ENCODE assay signal across 20 cellular contexts in genomic region chr7:828793-829561, GRCh38. TPM values are rescaled to one million over a fixed set of nuclear protein-coding genes. Genes with fewer than 3 reads are reported as not detected.
DNase-seq lines count a peak whose midpoint lies in the region; ATAC-seq, FAIRE-seq and TF ChIP-seq lines count a peak whose summit lies in the region.
"Had no signal": no experiment of that assay in that cellular context is flagged by ENCODE, and none has a peak within 500 bp of the region (broad histone marks: within the 10 kb centered on the region; RNA-seq: fewer than 3 reads in every experiment).

No MANE protein-coding gene starts in this region.

- no peak overlapping the region for H3K4me3 ChIP-seq in BLaER1
- H3K4me3 ChIP-seq in H1 (ENCODE audit: extremely low read depth in 1 of 4, insufficient read depth in 2 of 4, low read depth in 3 of 4, low read length in 4 of 4), result no peak overlapping the region
- H3K4me3 ChIP-seq in psoas muscle, result peak overlapping the region; percentile 12
- no peak overlapping the region for H3K4me3 ChIP-seq in tibial nerve
- H3K4me3 ChIP-seq: lung, SJCRH30 had no signal

- H3T11ph ChIP-seq in H9 (ENCODE audit: low read length), result no peak overlapping the region

- no peak overlapping the region for H2BK5ac ChIP-seq in H9 (ENCODE audit: insufficient read length, low read length)
- H2BK5ac ChIP-seq in H1 (ENCODE audit: low read depth, low read length), result 0 out of 2 replicates have a peak overlapping the region, but pooled peaks have one; percentile 24

- H3K14ac ChIP-seq in H9 (ENCODE audit: insufficient read depth, low read length) (no peak overlapping the region), H1 (ENCODE audit: insufficient read length) (no peak overlapping the region)

- peaks cover 38% of the 10 kb centered on the region for H3K36me3 ChIP-seq in BLaER1
- H3K36me3 ChIP-seq in H1 (ENCODE audit: control insufficient read depth in 2 of 4, insufficient read depth in 4 of 4, low read length in 3 of 4), result no peaks in the 10 kb centered on the region
- H3K36me3 ChIP-seq in psoas muscle (ENCODE audit: insufficient read depth in 1 of 2, low read depth in 1 of 2), result peaks cover 0 to 8% of the 10 kb centered on the region in 2 donors
- peaks cover 0 to 5% (median 0%) of the 10 kb centered on the region in 3 donors for H3K36me3 ChIP-seq in tibial nerve

- H3K27me3 ChIP-seq in BLaER1, result no peaks in the 10 kb centered on the region
- no peaks in the 10 kb centered on the region for H3K27me3 ChIP-seq in H9 (ENCODE audit: insufficient read depth, low read length)
- no peaks in the 10 kb centered on the region for H3K27me3 ChIP-seq in H1 (replicated peaks in 1 of 4; ENCODE audit: control insufficient read depth in 3 of 4, extremely low read depth in 1 of 4, insufficient read depth in 3 of 4, low read length in 3 of 4)
- no peaks in the 10 kb centered on the region for H3K27me3 ChIP-seq in psoas muscle (ENCODE audit: insufficient read depth in 3 of 3, low read length in 2 of 3)
- H3K27me3 ChIP-seq in tibial nerve, result no peaks in the 10 kb centered on the region
- H3K27me3 ChIP-seq: SJCRH30 had no signal

- H3K23ac ChIP-seq in H9 (ENCODE audit: insufficient read length, low read depth, low read length) (no peak overlapping the region), H1 (ENCODE audit: insufficient read length) (no peak overlapping the region)

- DNase-seq in H9 (no peak), H1 (ENCODE audit: low read depth in 1 of 2, low spot score in 2 of 2) (no peak), psoas muscle (peak in 1 of 2 donors; percentile 74), tibial nerve (ENCODE audit: low spot score in 2 of 2) (no peak)
- DNase-seq in stimulated activated naive CD4-positive, alpha-beta T cell treated with Interleukin-2 at 50 U/mL for 16 hours (lab: John Stamatoyannopoulos, UW), result no peak
- DNase-seq in activated CD4-positive, alpha-beta T cell treated with anti-CD3 and anti-CD28 coated beads for 4 hours, result no peak
- DNase-seq: activated CD4-positive, alpha-beta T cell treated with anti-CD3 and anti-CD28 coated beads, Interleukin-2, amount 50 U/mL, for 4 hours; activated gamma-delta T cell treated with Interleukin-2 at 50 U/mL for 16 hours; activated T-cell treated with anti-CD3 and anti-CD28 coated beads for 4 hours; cerebellar nuclear complex; effector CD4-positive, alpha-beta T cell; NCI-H1930; NCI-H526; SJCRH30; stimulated activated CD4-positive, alpha-beta T cell treated with anti-CD3 and anti-CD28 coated beads, Interleukin-2, amount 100 ng/mL, for 48 hours had no signal

- TF ChIP-seq CTCF in H9 (conservative IDR thresholded peaks at IDR 0.05), result no peak
- peak in 1 of 3 experiments; percentile 11; a peak in 1 of 4 replicates for TF ChIP-seq CTCF in H1 (IDR thresholded peaks at IDR 0.05; ENCODE audit: control extremely low read depth in 1 of 3, insufficient read depth in 1 of 3, low read depth in 1 of 3, low read length in 3 of 3)
- TF ChIP-seq CTCF in psoas muscle (IDR thresholded peaks at IDR 0.05), result no peak
- TF ChIP-seq CTCF in tibial nerve (IDR thresholded peaks at IDR 0.05), result no peak

- H3K4me2 ChIP-seq in BLaER1 (0 out of 2 replicates have a peak overlapping the region, but pooled peaks have one; percentile 5), H9 (ENCODE audit: insufficient read depth, insufficient read length, low read length) (no peak overlapping the region), H1 (ENCODE audit: insufficient read depth in 1 of 2, low read depth in 2 of 2, low read length in 2 of 2) (no peak overlapping the region)
- H3K4me2 ChIP-seq: KMS-11 had no signal

- intact Hi-C loops in psoas muscle (cut with DNase I), result no loop called here

- no peak for TF ChIP-seq POLR2A in H1 (IDR thresholded peaks at IDR 0.05; ENCODE audit: control extremely low read depth in 1 of 2, low read depth in 2 of 2, low read length in 2 of 2)
- no peak for TF ChIP-seq POLR2A in tibial nerve (IDR thresholded peaks at IDR 0.05)

- H4K5ac ChIP-seq in H9 (ENCODE audit: insufficient read length, low read depth, low read length), result no peak overlapping the region
- H4K5ac ChIP-seq in H1 (ENCODE audit: insufficient read length, low read depth, low read length), result no peak overlapping the region

- H2BK12ac ChIP-seq in H9 (ENCODE audit: insufficient read length, low read depth, low read length) (no peak overlapping the region), H1 (ENCODE audit: low read depth, low read length) (no peak overlapping the region)

- CTCF ChIA-PET in H1 (lab: Charles Lee; ENCODE audit: partially characterized antibody), result interaction anchor here (1.0 to 2.2 kb wide), 7 partner anchors 10 to 632 kb away, joined by 3 to 6 read pairs (median 5); no protein-coding TSS in a partner anchor

- H2BK20ac ChIP-seq in H9 (ENCODE audit: low read depth, low read length, poor library complexity, severe bottlenecking), result no peak overlapping the region
- H2BK20ac ChIP-seq in H1 (ENCODE audit: low read length), result no peak overlapping the region

- H3K36me3 Mint-ChIP-seq in H9 (ENCODE audit: insufficient read depth in 1 of 3, low read depth in 3 of 3), result peaks cover 11 to 34% (median 18%) of the 10 kb centered on the region in 3 experiments

- H3K9me3 Mint-ChIP-seq in H9, result no peaks in the 10 kb centered on the region
- H3K9me3 Mint-ChIP-seq: T-helper 1 cell treated with Interleukin-12 subunit alpha and Interleukin-12 subunit beta and Interleukin-4 antibody, amounts not matched to agents 30 μg/mL and 1 μg/mL, for 36 hours had no signal

- H3K18ac ChIP-seq in H9 (ENCODE audit: insufficient read length, low read depth, low read length), result no peak overlapping the region
- peak overlapping the region; percentile 32; the same call in 1 of the 2 replicates for H3K18ac ChIP-seq in H1 (ENCODE audit: extremely low read depth, low read length)

- no peak overlapping the region for H3K4ac ChIP-seq in H9 (ENCODE audit: low read depth, low read length)
- H3K4ac ChIP-seq in H1 (replicated peaks; ENCODE audit: insufficient read length, low read depth, low read length), result no peak overlapping the region

- POLR2A ChIA-PET in H1 (lab: Charles Lee; ENCODE audit: partially characterized antibody), result interaction anchor here (1.6 kb wide), 1 partner anchor 11 kb away, joined by 7 read pairs; no protein-coding TSS in a partner anchor

- H3K27ac ChIP-seq in BLaER1, result no peak overlapping the region
- H3K27ac ChIP-seq in H9 (ENCODE audit: insufficient read length, low read depth, low read length), result no peak overlapping the region
- no peak overlapping the region for H3K27ac ChIP-seq in H1 (ENCODE audit: low read depth, low read length)
- peak overlapping the region; percentile 96 for H3K27ac ChIP-seq in psoas muscle
- peak overlapping the region in 2 of 4 donors; percentile 11 to 28 for H3K27ac ChIP-seq in tibial nerve
- H3K27ac ChIP-seq: KMS-11, SJCRH30 had no signal

- peak overlapping the region; percentile 67 for H3K56ac ChIP-seq in H9 (ENCODE audit: insufficient read length, low read depth, low read length)
- no peak overlapping the region for H3K56ac ChIP-seq in H1 (replicated peaks; ENCODE audit: insufficient read length, low read depth, low read length)

- H3K79me1 ChIP-seq in H9 (ENCODE audit: insufficient read depth, low read depth, low read length, poor library complexity, severe bottlenecking), result peaks cover 14% of the 10 kb centered on the region
- H3K79me1 ChIP-seq in H1 (ENCODE audit: low read depth, low read length), result peaks cover 14% of the 10 kb centered on the region

- peaks cover 100% of the 10 kb centered on the region for H4K20me1 ChIP-seq in BLaER1
- H4K20me1 ChIP-seq in H9 (ENCODE audit: control insufficient read depth, insufficient read depth, insufficient read length), result no peaks in the 10 kb centered on the region
- H4K20me1 ChIP-seq in H1 (replicated peaks in 1 of 2; ENCODE audit: control insufficient read depth in 1 of 2, insufficient read depth in 2 of 2, low read length in 2 of 2), result peaks cover 30 to 44% of the 10 kb centered on the region in 2 experiments

- H3K9ac ChIP-seq in BLaER1, result no peak overlapping the region
- H3K9ac ChIP-seq in H9 (ENCODE audit: extremely low read depth, insufficient read length, low read length), result no peak overlapping the region
- no peak overlapping the region for H3K9ac ChIP-seq in H1 (replicated peaks in 1 of 4; ENCODE audit: extremely low read depth in 1 of 4, low read depth in 3 of 4, low read length in 3 of 4)
- H3K9ac ChIP-seq: KMS-11 had no signal

- H3K4me1 ChIP-seq in BLaER1 (peaks cover 79% of the 10 kb centered on the region), H9 (ENCODE audit: insufficient read depth, low read length) (peaks cover 12% of the 10 kb centered on the region), H1 (replicated peaks in 1 of 4; ENCODE audit: control insufficient read depth in 3 of 4, insufficient read depth in 4 of 4, low read length in 3 of 4) (peaks cover 6 to 24% (median 8%) of the 10 kb centered on the region in 4 experiments), psoas muscle (peaks cover 93% of the 10 kb centered on the region), tibial nerve (peaks cover 0 to 74% (median 37%) of the 10 kb centered on the region in 4 donors)
- H3K4me1 ChIP-seq: SJCRH30 had no signal

- peak overlapping the region in 1 of 3 experiments; percentile 24; a peak in 1 of 7 replicates for H3K27ac Mint-ChIP-seq in H9
- H3K27ac Mint-ChIP-seq: T-helper 1 cell treated with Interleukin-12 subunit alpha and Interleukin-12 subunit beta and Interleukin-4 antibody, amounts not matched to agents 30 μg/mL and 1 μg/mL, for 36 hours had no signal

- TF ChIP-seq EP300 in H1 (IDR thresholded peaks at IDR 0.05; ENCODE audit: borderline replicate concordance in 1 of 2, low read depth in 2 of 2, low read length in 2 of 2) (no peak), tibial nerve (IDR thresholded peaks at IDR 0.05) (no peak)

- H2AFZ ChIP-seq in H9 (ENCODE audit: low read length) (no peak overlapping the region), H1 (ENCODE audit: low read length) (no peak overlapping the region)

- H3K79me2 ChIP-seq in H9 (ENCODE audit: insufficient read depth, low read length), result peaks cover 52% of the 10 kb centered on the region; the same call in 1 of the 2 replicates
- H3K79me2 ChIP-seq in H1 (ENCODE audit: control insufficient read depth in 1 of 2, insufficient read depth in 2 of 2, low read length in 2 of 2), result peaks cover 40 to 94% of the 10 kb centered on the region in 2 experiments

- H3K4me3 Mint-ChIP-seq in H9, result no peak overlapping the region
- H3K4me3 Mint-ChIP-seq: T-helper 1 cell treated with Interleukin-12 subunit alpha and Interleukin-12 subunit beta and Interleukin-4 antibody, amounts not matched to agents 30 μg/mL and 1 μg/mL, for 36 hours had no signal

- ATAC-seq in psoas muscle, result peak; percentile 47 to 73 (median 68)

- peaks cover 54 to 55% of the 10 kb centered on the region in 2 experiments for H3K4me1 Mint-ChIP-seq in H9

- H4K8ac ChIP-seq in H9 (replicated peaks; ENCODE audit: insufficient read length, low read depth, low read length) (no peak overlapping the region), H1 (ENCODE audit: extremely low read depth, insufficient read depth, low read length) (no peak overlapping the region)

- whole genome bisulfite sequencing in H9 (ENCODE audit: extremely low coverage, insufficient read length, low lambda C conversion rate), result no CpG with 5 or more reads among the region's 14 CpGs
- 83% methylated on average over 14 of the region's 14 CpGs; no CpG with 5 or more reads in 1 of the 2 experiments for WGBS in H1 (ENCODE audit: extremely low coverage in 1 of 2, insufficient coverage in 1 of 2, insufficient read length in 1 of 2, insufficient replicate concordance in 2 of 2, low coverage in 1 of 2, low lambda C conversion rate in 2 of 2, missing lambda C conversion rate in 1 of 2), 2 experiments
- 35 to 57% (median 41%) methylated on average over 14 of the region's 14 CpGs for WGBS in psoas muscle, 3 donors
- 89% methylated on average over 14 of the region's 14 CpGs for WGBS in tibial nerve, 2 donors

- no peaks in the 10 kb centered on the region for H3K9me3 ChIP-seq in BLaER1
- no peaks in the 10 kb centered on the region for H3K9me3 ChIP-seq in H9 (ENCODE audit: control insufficient read depth, low read depth, low read length)
- no peaks in the 10 kb centered on the region for H3K9me3 ChIP-seq in H1 (ENCODE audit: insufficient read depth in 2 of 2, low read depth in 1 of 2, low read length in 1 of 2)
- H3K9me3 ChIP-seq in psoas muscle, result no peaks in the 10 kb centered on the region
- H3K9me3 ChIP-seq in tibial nerve, result no peaks in the 10 kb centered on the region
- H3K9me3 ChIP-seq: SJCRH30 had no signal

- H2AK5ac ChIP-seq in H9 (ENCODE audit: insufficient read length, low read length) (no peak overlapping the region), H1 (ENCODE audit: low read depth, low read length) (no peak overlapping the region)

- H3K23me2 ChIP-seq in H9 (ENCODE audit: insufficient read length, low read depth, low read length, poor library complexity, severe bottlenecking) (peaks cover 3% of the 10 kb centered on the region), H1 (ENCODE audit: low read depth, low read length) (no peaks in the 10 kb centered on the region)

- no peak overlapping the region for H2BK15ac ChIP-seq in H9 (ENCODE audit: low read depth, low read length)
- H2BK15ac ChIP-seq in H1 (ENCODE audit: low read length), result no peak overlapping the region

- H2BK120ac ChIP-seq in H9 (ENCODE audit: low read depth, low read length, poor library complexity, severe bottlenecking), result no peak overlapping the region
- H2BK120ac ChIP-seq in H1 (replicated peaks; ENCODE audit: low read depth, low read length), result no peak overlapping the region

- H4K91ac ChIP-seq in H9 (ENCODE audit: insufficient read length, low read depth, low read length) (no peak overlapping the region), H1 (replicated peaks; ENCODE audit: insufficient read length, low read length) (no peak overlapping the region)

- FAIRE-seq in H1 (lab: Jason Lieb, UNC), result no peak
- FAIRE-seq: D721Med had no signal

- no peaks in the 10 kb centered on the region for H3K27me3 Mint-ChIP-seq in H9 (ENCODE audit: low read depth)

- TF ChIP-seq RAD21 in H1 (IDR thresholded peaks at IDR 0.05 in 1 of 2, conservative IDR thresholded peaks at IDR 0.05 in 1 of 2; ENCODE audit: low read depth in 2 of 2, low read length in 2 of 2), result no peak

RNA-seq across cellular contexts. Expression of gene SUN1, which starts 3.3 kb away (rescaled TPM):
- total RNA-seq in H9 (2021) (105 and 118 TPM in 2 replicates), psoas muscle (100 to 1,000 TPM; 125 to 144 (median 137) TPM), tibial nerve (100 to 1,000 TPM; 243 to 263 (median 244) TPM)
- total RNA-seq in H1 (2021; fragmentation: NEBNext Ultra II Directional; extraction: Animal tissue kit (Norgen Biotek cat#: 25700)), result 105 and 108 TPM in 2 replicates
- polyA plus RNA-seq in H1 (2011; rRNA removed) (158 and 324 TPM in 2 replicates), psoas muscle (100 to 1,000 TPM in 1 of 3 donors, 10 to 100 TPM in 2; 52.5 to 159 (median 64.6) TPM)
- polyA plus RNA-seq in H1 (2011; cell fraction: cytosol; rRNA removed), result 235 TPM
- polyA plus RNA-seq in H1 (2011; cell fraction: nucleus; rRNA removed), result 512 TPM
- 69.8 to 110 TPM (median 95.7 TPM) in 4 replicates for polyA plus RNA-seq in H1 (2012, experiment 1 of 2)
- 31.4 TPM for polyA plus RNA-seq in H1 (2012, experiment 2 of 2)
- polyA plus RNA-seq in H1 (2013, experiment 1 of 2), result 110 TPM
- 106 TPM for polyA plus RNA-seq in H1 (2013, experiment 2 of 2)
- polyA minus RNA-seq in H1 (2011; rRNA and poly(A)+ RNA removed), result 149 and 180 TPM in 2 replicates
- polyA minus RNA-seq in H1 (2011; cell fraction: cytosol; rRNA and poly(A)+ RNA removed), result 83.6 TPM
- polyA minus RNA-seq in H1 (2011; cell fraction: nucleus; rRNA and poly(A)+ RNA removed), result 211 TPM

RNA-seq across cellular contexts. Expression of gene GET4, which starts 47.4 kb away (rescaled TPM):
- total RNA-seq in H9 (2021) (70.2 and 75.1 TPM in 2 replicates), psoas muscle (10 to 100 TPM; 27.3 to 42.3 (median 29.1) TPM), tibial nerve (10 to 100 TPM; 29.8 to 50.2 (median 38.3) TPM)
- total RNA-seq in H1 (2021; fragmentation: NEBNext Ultra II Directional; extraction: Animal tissue kit (Norgen Biotek cat#: 25700)), result 52.1 and 56.7 TPM in 2 replicates
- polyA plus RNA-seq in H1 (2011; rRNA removed) (74.1 and 95.0 TPM in 2 replicates), psoas muscle (10 to 100 TPM; 36.8 to 51.1 (median 48.3) TPM)
- polyA plus RNA-seq in H1 (2011; cell fraction: cytosol; rRNA removed), result 73.5 TPM
- 137 TPM for polyA plus RNA-seq in H1 (2011; cell fraction: nucleus; rRNA removed)
- 42.9 to 72.1 TPM (median 69.9 TPM) in 4 replicates for polyA plus RNA-seq in H1 (2012, experiment 1 of 2)
- 52.9 TPM for polyA plus RNA-seq in H1 (2012, experiment 2 of 2)
- 40.9 TPM for polyA plus RNA-seq in H1 (2013, experiment 1 of 2)
- 40.1 TPM for polyA plus RNA-seq in H1 (2013, experiment 2 of 2)
- 17.7 and 19.3 TPM in 2 replicates for polyA minus RNA-seq in H1 (2011; rRNA and poly(A)+ RNA removed)
- 28.7 TPM for polyA minus RNA-seq in H1 (2011; cell fraction: cytosol; rRNA and poly(A)+ RNA removed)
- polyA minus RNA-seq in H1 (2011; cell fraction: nucleus; rRNA and poly(A)+ RNA removed), result 22.5 TPM
